Comparison of ENCODE assay signal across 19 cellular contexts in genomic region chrX:100076031-100076430, GRCh38.
DNase-seq lines count a peak whose midpoint lies in the region; ATAC-seq, FAIRE-seq and TF ChIP-seq lines count a peak whose summit lies in the region.
"Had no signal": no experiment of that assay in that cellular context is flagged by ENCODE, and none has a peak within 500 bp of the region (broad histone marks: within the 10 kb centered on the region; RNA-seq: fewer than 3 reads in every experiment).

No MANE protein-coding gene starts in this region.

- no peak overlapping the region for H3K4ac ChIP-seq in H1 (replicated peaks; ENCODE audit: insufficient read length, low read depth, low read length)

- TF ChIP-seq EP300 in H1 (IDR thresholded peaks at IDR 0.05; ENCODE audit: borderline replicate concordance in 1 of 2, low read depth in 2 of 2, low read length in 2 of 2) = no peak

- 82% methylated on average over 3 of the region's 3 CpGs; no CpG with 5 or more reads in 1 of the 2 experiments for WGBS in H1 (ENCODE audit: extremely low coverage in 1 of 2, insufficient coverage in 1 of 2, insufficient read length in 1 of 2, insufficient replicate concordance in 2 of 2, low coverage in 1 of 2, low lambda C conversion rate in 2 of 2, missing lambda C conversion rate in 1 of 2), 2 experiments

- H3K4me3 ChIP-seq in H7 (ENCODE audit: insufficient read depth, low read depth, low read length) (no peak overlapping the region), NB4 (ENCODE audit: low read depth, low read length) (no peak overlapping the region), H1 (ENCODE audit: extremely low read depth in 1 of 4, insufficient read depth in 2 of 4, low read depth in 3 of 4, low read length in 4 of 4) (no peak overlapping the region), lower lobe of right lung (no peak overlapping the region)
- H3K4me3 ChIP-seq: GM12878, GM23248 had no signal

- H3K18ac ChIP-seq in H1 (ENCODE audit: extremely low read depth, low read length) = no peak overlapping the region

- H3K23me2 ChIP-seq in H1 (ENCODE audit: low read depth, low read length) = no peaks in the 10 kb centered on the region

- H3K27ac ChIP-seq in H1 (ENCODE audit: low read depth, low read length) = no peak overlapping the region
- no peak overlapping the region for H3K27ac ChIP-seq in lower lobe of right lung
- H3K27ac ChIP-seq: C4-2B, GM23248 had no signal

- no peak overlapping the region for H2BK5ac ChIP-seq in H1 (ENCODE audit: low read depth, low read length)

- H3K4me2 ChIP-seq in H1 (ENCODE audit: insufficient read depth in 1 of 2, low read depth in 2 of 2, low read length in 2 of 2) = no peak overlapping the region

- no peaks in the 10 kb centered on the region for H4K20me1 ChIP-seq in H1 (replicated peaks in 1 of 2; ENCODE audit: control insufficient read depth in 1 of 2, insufficient read depth in 2 of 2, low read length in 2 of 2)

- H4K91ac ChIP-seq in H1 (replicated peaks; ENCODE audit: insufficient read length, low read length) = no peak overlapping the region

- H3K23ac ChIP-seq in H1 (ENCODE audit: insufficient read length) = no peak overlapping the region

- H4K8ac ChIP-seq in H1 (ENCODE audit: extremely low read depth, insufficient read depth, low read length) = no peak overlapping the region

- no peak overlapping the region for H4K5ac ChIP-seq in H1 (ENCODE audit: insufficient read length, low read depth, low read length)

- H3K27me3 ChIP-seq in H7 (ENCODE audit: control insufficient read depth, insufficient read depth, low read length) (no peaks in the 10 kb centered on the region), H1 (replicated peaks in 1 of 4; ENCODE audit: control insufficient read depth in 3 of 4, extremely low read depth in 1 of 4, insufficient read depth in 3 of 4, low read length in 3 of 4) (no peaks in the 10 kb centered on the region), lower lobe of right lung (ENCODE audit: low read depth) (no peaks in the 10 kb centered on the region)

- TF ChIP-seq POLR2A in NB4 (IDR thresholded peaks at IDR 0.05; ENCODE audit: extremely low read depth, insufficient read length) (no peak), H1 (IDR thresholded peaks at IDR 0.05; ENCODE audit: control extremely low read depth in 1 of 2, low read depth in 2 of 2, low read length in 2 of 2) (no peak)

- H3K9ac ChIP-seq in H1 (replicated peaks in 1 of 4; ENCODE audit: extremely low read depth in 1 of 4, low read depth in 3 of 4, low read length in 3 of 4) = no peak overlapping the region
- H3K9ac ChIP-seq: GM23248 had no signal

- POLR2A ChIA-PET in H1 (lab: Charles Lee; ENCODE audit: partially characterized antibody) = no interaction called here

- no peak overlapping the region for H2BK12ac ChIP-seq in H1 (ENCODE audit: low read depth, low read length)

- TF ChIP-seq RAD21 in H1 (IDR thresholded peaks at IDR 0.05 in 1 of 2, conservative IDR thresholded peaks at IDR 0.05 in 1 of 2; ENCODE audit: low read depth in 2 of 2, low read length in 2 of 2) = peak; percentile 28 to 45

- no peak overlapping the region for H2BK20ac ChIP-seq in H1 (ENCODE audit: low read length)

- H3K36me3 ChIP-seq in H7 (replicated peaks; ENCODE audit: control insufficient read depth, insufficient read depth, low read length) (no peaks in the 10 kb centered on the region), H1 (ENCODE audit: control insufficient read depth in 2 of 4, insufficient read depth in 4 of 4, low read length in 3 of 4) (no peaks in the 10 kb centered on the region), lower lobe of right lung (no peaks in the 10 kb centered on the region)

- no peak for ATAC-seq in lower lobe of right lung
- ATAC-seq: GM12878 had no signal

- no peak overlapping the region for H3K14ac ChIP-seq in H1 (ENCODE audit: insufficient read length)

- H3K4me1 ChIP-seq in H1 (replicated peaks in 1 of 4; ENCODE audit: control insufficient read depth in 3 of 4, insufficient read depth in 4 of 4, low read length in 3 of 4) (no peaks in the 10 kb centered on the region), lower lobe of right lung (no peaks in the 10 kb centered on the region)
- H3K4me1 ChIP-seq: Caco-2 had no signal

- H3K9me3 ChIP-seq in H1 (ENCODE audit: insufficient read depth in 2 of 2, low read depth in 1 of 2, low read length in 1 of 2) (no peaks in the 10 kb centered on the region), lower lobe of right lung (no peaks in the 10 kb centered on the region)
- H3K9me3 ChIP-seq: Caco-2 had no signal

- no peak overlapping the region for H2BK120ac ChIP-seq in H1 (replicated peaks; ENCODE audit: low read depth, low read length)

- intact Hi-C loops in lower lobe of right lung (cut with DNase I) = no loop called here

- no peak overlapping the region for H2BK15ac ChIP-seq in H1 (ENCODE audit: low read length)

- no peaks in the 10 kb centered on the region for H3K79me1 ChIP-seq in H1 (ENCODE audit: low read depth, low read length)

- H2AK5ac ChIP-seq in H1 (ENCODE audit: low read depth, low read length) = no peak overlapping the region

- TF ChIP-seq CTCF in NB4 (IDR thresholded peaks at IDR 0.05; ENCODE audit: low read depth, low read length) (no peak), H1 (IDR thresholded peaks at IDR 0.05; ENCODE audit: control extremely low read depth in 1 of 3, insufficient read depth in 1 of 3, low read depth in 1 of 3, low read length in 3 of 3) (no peak), lower lobe of right lung (IDR thresholded peaks at IDR 0.05) (no peak)

- H2AFZ ChIP-seq in H1 (ENCODE audit: low read length) = no peak overlapping the region
- H2AFZ ChIP-seq: GM23248 had no signal

- FAIRE-seq in H1 (lab: Jason Lieb, UNC) = peak; percentile 50
- FAIRE-seq: D721Med, GM12878, GM19239 had no signal

- no peaks in the 10 kb centered on the region for H3K79me2 ChIP-seq in H1 (ENCODE audit: control insufficient read depth in 1 of 2, insufficient read depth in 2 of 2, low read length in 2 of 2)

- DNase-seq in H7 = peak; percentile 4
- peak; percentile 0 for DNase-seq in NB4 (ENCODE audit: low read depth)
- no peak for DNase-seq in H1 (ENCODE audit: low read depth in 1 of 2, low spot score in 2 of 2)
- DNase-seq in DMS53 treated with DMSO at 0.1 percent for 48 hours (lab: John Stamatoyannopoulos, UW; ENCODE audit: unreplicated experiment) = no peak
- DNase-seq in Ammon's horn (ENCODE audit: low spot score) = no peak
- DNase-seq in lower lobe of right lung = no peak
- no peak for DNase-seq in cerebellum (ENCODE audit: low spot score)
- DNase-seq: ACHN; Caco-2; CD4-positive, alpha-beta T cell; DND-41; EL; GM23248; HCEC 1CT; KG1 had no signal

- no peak overlapping the region for H3K56ac ChIP-seq in H1 (replicated peaks; ENCODE audit: insufficient read length, low read depth, low read length)

- CTCF ChIA-PET in H1 (lab: Charles Lee; ENCODE audit: partially characterized antibody) = no interaction called here

TF ChIP-seq in H1, 55 proteins besides CTCF, POLR2A, EP300 and RAD21:
- TF ChIP-seq BACH1 (IDR thresholded peaks at IDR 0.05; ENCODE audit: low read length) (no peak), HDAC2 (IDR thresholded peaks at IDR 0.05; ENCODE audit: borderline replicate concordance in 1 of 2, low read depth in 2 of 2, low read length in 2 of 2) (no peak), CTBP2 (IDR thresholded peaks at IDR 0.05; ENCODE audit: borderline replicate concordance, insufficient read depth, insufficient read length, low read length) (no peak), TAF1 (IDR thresholded peaks at IDR 0.05; ENCODE audit: low read depth, low read length) (no peak), CEBPB (IDR thresholded peaks at IDR 0.05; ENCODE audit: low read depth, low read length) (no peak), SP4 (IDR thresholded peaks at IDR 0.05; ENCODE audit: low read length) (no peak), CBX8 (IDR thresholded peaks at IDR 0.05; ENCODE audit: borderline replicate concordance, low read depth, low read length) (no peak), EZH2 (IDR thresholded peaks at IDR 0.05; ENCODE audit: low read depth, low read length, severe bottlenecking) (no peak), TEAD4 (IDR thresholded peaks at IDR 0.05; ENCODE audit: low read depth, low read length) (no peak), MAX (IDR thresholded peaks at IDR 0.05) (no peak), SP2 (IDR thresholded peaks at IDR 0.05; ENCODE audit: low read length) (no peak), ATF2 (IDR thresholded peaks at IDR 0.05; ENCODE audit: low read length) (no peak), EGR1 (IDR thresholded peaks at IDR 0.05; ENCODE audit: borderline replicate concordance, low read depth, low read length) (no peak), SUZ12 (IDR thresholded peaks at IDR 0.05; ENCODE audit: low read length) (no peak), SIN3A (conservative IDR thresholded peaks at IDR 0.05 in 1 of 2, IDR thresholded peaks at IDR 0.05 in 1 of 2; ENCODE audit: low read depth in 1 of 2, low read length in 2 of 2) (no peak), KDM1A (IDR thresholded peaks at IDR 0.05; ENCODE audit: borderline replicate concordance, low read length) (no peak)

Comparison
In these comparisons a context has a peak if more than half of its experiments do, and no peak if none do; other contexts are left out.
1. DNase-seq: peak in H7 (single experiment) and NB4 (single experiment); none in H1 (0 of 2), DMS53 treated with DMSO at 0.1 percent for 48 hours (single experiment), Ammon's horn (single experiment), lower lobe of right lung (single experiment) and cerebellum (single experiment).